In genomic region chr17:40290629-40291296, GRCh38 we compare ENCODE assay signal across 9 cellular contexts. TPM values are rescaled to one million over a fixed set of nuclear protein-coding genes. Genes with fewer than 3 reads are reported as not detected.
DNase-seq lines count a peak whose midpoint lies in the region; ATAC-seq and TF ChIP-seq lines count a peak whose summit lies in the region.
"Had no signal": no experiment of that assay in that cellular context is flagged by ENCODE, and none has a peak within 500 bp of the region (broad histone marks: within the 10 kb centered on the region; RNA-seq: fewer than 3 reads in every experiment).

No MANE protein-coding gene starts in this region.

- H3K9me3 Mint-ChIP-seq in osteocyte (ENCODE audit: unreplicated experiment) = no peaks in the 10 kb centered on the region
- H3K9me3 Mint-ChIP-seq: stimulated activated naive CD8-positive, alpha-beta T cell treated with anti-CD3 and anti-CD28 coated beads, Interleukin-15, amount 100 ng/mL, for 72 hours had no signal

- peaks cover 11% of the 10 kb centered on the region; the same call in 1 of the 2 replicates for H4K20me1 ChIP-seq in SU-DHL-6 (ENCODE audit: low read depth, low read length)

- peak overlapping the region; percentile 65 for H3K27ac Mint-ChIP-seq in osteocyte (ENCODE audit: unreplicated experiment)

- no peak overlapping the region for H2AFZ ChIP-seq in SU-DHL-6 (ENCODE audit: low read depth, low read length, severe bottlenecking)

- ATAC-seq in GM19328 (IDR thresholded peaks at IDR 0.05; ENCODE audit: unreplicated experiment) = no peak
- ATAC-seq: stimulated activated naive CD8-positive, alpha-beta T cell treated with anti-CD3 and anti-CD28 coated beads, Interleukin-15, amount 100 ng/mL, for 72 hours had no signal

- H3K4me3 Mint-ChIP-seq in osteocyte (ENCODE audit: unreplicated experiment) = no peak overlapping the region

- DNase-seq in activated CD4-positive, alpha-beta T cell treated with anti-CD3 and anti-CD28 coated beads for 4 hours = peak; percentile 44 to 48
- DNase-seq in activated CD4-positive, alpha-beta T cell treated with anti-CD3 and anti-CD28 coated beads, Interleukin-2, amount 50 U/mL, for 1 hour = no peak
- DNase-seq in LNCaP clone FGC (ENCODE audit: low read depth) = peak; percentile 41
- peak; percentile 73 to 81 for DNase-seq in erythroblast (lab: John Stamatoyannopoulos, UW)
- DNase-seq in osteocyte (ENCODE audit: extremely low spot score, unreplicated experiment) = no peak
- DNase-seq in HPDE6-E6E7 (ENCODE audit: extremely low spot score) = no peak

- no peak overlapping the region for H3K4me2 ChIP-seq in SU-DHL-6 (ENCODE audit: low read depth, low read length, poor library complexity, severe bottlenecking)

- no peaks in the 10 kb centered on the region for H3K27me3 Mint-ChIP-seq in osteocyte (ENCODE audit: unreplicated experiment)
- H3K27me3 Mint-ChIP-seq: stimulated activated naive CD8-positive, alpha-beta T cell treated with anti-CD3 and anti-CD28 coated beads, Interleukin-15, amount 100 ng/mL, for 72 hours had no signal

- H3F3A ChIP-seq in SU-DHL-6 (ENCODE audit: insufficient read depth) = peaks cover 8% of the 10 kb centered on the region

- no peak for TF ChIP-seq POLR2A in erythroblast (IDR thresholded peaks at IDR 0.05; ENCODE audit: low read length)

- no peaks in the 10 kb centered on the region for H3K27me3 ChIP-seq in SU-DHL-6 (ENCODE audit: low read length)

- peaks cover 39% of the 10 kb centered on the region for H3K79me2 ChIP-seq in SU-DHL-6 (ENCODE audit: insufficient read depth, low read length)

- H3K9ac ChIP-seq in SU-DHL-6 (ENCODE audit: low read length) = no peak overlapping the region

- peaks cover 39% of the 10 kb centered on the region for H3K36me3 ChIP-seq in SU-DHL-6 (ENCODE audit: low read length)

- TF ChIP-seq CTCF in LNCaP clone FGC (IDR thresholded peaks at IDR 0.05; ENCODE audit: control insufficient read depth, extremely low read depth, insufficient read depth) (peak; percentile 74), SU-DHL-6 (IDR thresholded peaks at IDR 0.05; ENCODE audit: insufficient read depth, low read length, poor library complexity, severe bottlenecking) (peak; percentile 45), osteocyte (IDR thresholded peaks at IDR 0.05) (peak; percentile 78)

- peaks cover 1% of the 10 kb centered on the region for H3K36me3 Mint-ChIP-seq in osteocyte (ENCODE audit: unreplicated experiment)

- no peaks in the 10 kb centered on the region for H3K9me2 ChIP-seq in SU-DHL-6 (replicated peaks; ENCODE audit: insufficient read depth, low read length)

- H3K9me3 ChIP-seq in SU-DHL-6 (ENCODE audit: insufficient read depth, low read length) = no peaks in the 10 kb centered on the region

- H3K4me3 ChIP-seq in LNCaP clone FGC (ENCODE audit: low read depth, low read length) (no peak overlapping the region), SU-DHL-6 (ENCODE audit: insufficient read depth, low read length, poor library complexity, severe bottlenecking) (no peak overlapping the region)

- no peak overlapping the region for H3K27ac ChIP-seq in SU-DHL-6 (ENCODE audit: low read depth, low read length)

- peaks cover 27% of the 10 kb centered on the region for H3K4me1 Mint-ChIP-seq in osteocyte (ENCODE audit: unreplicated experiment)

RNA-seq across cellular contexts. Expression of gene CDC6, which starts 3.1 kb away (rescaled TPM):
- 6.7 and 10.8 TPM in 2 replicates for total RNA-seq in osteocyte

RNA-seq across cellular contexts. Expression of gene RARA, which starts 18.2 kb away (rescaled TPM):
- 62.6 and 65.2 TPM in 2 replicates for total RNA-seq in osteocyte

Comparison
In these comparisons a context has a peak if more than half of its experiments do, and no peak if none do; other contexts are left out.
1. DNase-seq: peak in activated CD4-positive, alpha-beta T cell treated with anti-CD3 and anti-CD28 coated beads for 4 hours (2 of 2), LNCaP clone FGC (single experiment) and erythroblast (2 of 2); none in activated CD4-positive, alpha-beta T cell treated with anti-CD3 and anti-CD28 coated beads, Interleukin-2, amount 50 U/mL, for 1 hour (single experiment), osteocyte (single experiment) and HPDE6-E6E7 (single experiment).
2. Peak in every context shown above with its lines, with median percentiles within 50 percentile points of each other: CTCF ChIP-seq.